18 cellular contexts compared by ENCODE assay signal in the genomic region with DNA sequence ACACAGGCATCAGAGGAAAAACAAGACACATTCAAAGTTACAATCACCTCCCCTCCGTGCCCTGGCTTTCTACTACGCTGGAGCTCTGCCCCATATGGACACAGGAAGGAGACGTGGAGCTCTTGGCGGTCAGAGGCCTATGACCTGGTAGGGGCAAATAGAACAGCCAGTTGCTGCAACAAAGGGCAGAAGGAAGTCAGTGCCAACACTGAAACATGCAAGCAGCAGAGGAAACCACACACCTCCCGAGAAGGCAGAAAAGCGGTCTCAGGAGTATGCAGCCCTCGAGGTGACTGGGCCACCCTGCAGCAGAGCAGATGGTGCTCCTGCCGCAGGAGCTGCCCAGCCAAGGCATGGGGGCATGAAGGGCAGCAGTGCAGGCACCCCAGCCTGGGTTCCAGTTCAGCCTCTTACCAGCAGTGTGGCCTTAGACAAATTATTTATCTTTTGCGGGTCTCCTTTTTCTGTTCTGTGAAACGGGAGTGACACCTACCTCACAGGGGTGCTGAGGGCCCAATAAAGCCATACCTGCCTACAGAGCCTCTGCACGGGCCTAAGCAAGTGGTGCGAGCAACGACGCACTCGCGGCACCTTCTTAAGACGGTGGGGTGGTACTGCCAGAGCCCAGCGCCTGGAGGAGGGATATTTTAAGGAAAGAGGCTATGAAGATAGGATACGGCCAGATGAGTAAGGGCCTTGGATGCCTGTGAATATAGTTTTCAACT. TPM values are rescaled to one million over a fixed set of nuclear protein-coding genes. Genes with fewer than 3 reads are reported as not detected.
DNase-seq lines count a peak whose midpoint lies in the region; ATAC-seq and TF ChIP-seq lines count a peak whose summit lies in the region.
"Had no signal": no experiment of that assay in that cellular context is flagged by ENCODE, and none has a peak within 500 bp of the region (broad histone marks: within the 10 kb centered on the region; RNA-seq: fewer than 3 reads in every experiment).

No MANE protein-coding gene starts in this region.

- no peak overlapping the region for H3K4me3 Mint-ChIP-seq in activated T-cell treated with anti-CD3 and anti-CD28 coated beads, Interleukin-2, amount 50 U/mL, for 24 hours
- no peak overlapping the region for H3K4me3 Mint-ChIP-seq in activated T-cell treated with anti-CD3 and anti-CD28 coated beads, Interleukin-2, amount 50 U/mL, for 4 hours
- H3K4me3 Mint-ChIP-seq in glutamatergic neuron (ENCODE audit: unreplicated experiment): no peak overlapping the region
- no peak overlapping the region for H3K4me3 Mint-ChIP-seq in stimulated activated effector memory CD8-positive, alpha-beta T cell treated with anti-CD3 and anti-CD28 coated beads, Interleukin-12 subunit alpha, Interleukin-12 subunit beta, amount 100 ng/mL, for 72 hours

- H3K9me3 Mint-ChIP-seq in activated T-cell treated with anti-CD3 and anti-CD28 coated beads, Interleukin-2, amount 50 U/mL, for 24 hours: no peaks in the 10 kb centered on the region
- H3K9me3 Mint-ChIP-seq in activated T-cell treated with anti-CD3 and anti-CD28 coated beads, Interleukin-2, amount 50 U/mL, for 4 hours: no peaks in the 10 kb centered on the region
- H3K9me3 Mint-ChIP-seq in glutamatergic neuron (ENCODE audit: unreplicated experiment): peaks cover 7% of the 10 kb centered on the region
- no peaks in the 10 kb centered on the region for H3K9me3 Mint-ChIP-seq in stimulated activated effector memory CD8-positive, alpha-beta T cell treated with anti-CD3 and anti-CD28 coated beads, Interleukin-12 subunit alpha, Interleukin-12 subunit beta, amount 100 ng/mL, for 72 hours

- no peak for ATAC-seq in activated T-cell treated with anti-CD3 and anti-CD28 coated beads, Interleukin-2, amount 50 U/mL, for 4 hours
- ATAC-seq in stimulated activated effector memory CD8-positive, alpha-beta T cell treated with anti-CD3 and anti-CD28 coated beads, Interleukin-12 subunit alpha, Interleukin-12 subunit beta, amount 100 ng/mL, for 72 hours: peak; percentile 39
- ATAC-seq in GM18861 (IDR thresholded peaks at IDR 0.05; ENCODE audit: unreplicated experiment): no peak
- no peak for ATAC-seq in HG03565 (IDR thresholded peaks at IDR 0.05; ENCODE audit: unreplicated experiment)

- DNase-seq in activated T-cell treated with anti-CD3 and anti-CD28 coated beads, Interleukin-2, amount 50 U/mL, for 24 hours: peak; percentile 16
- DNase-seq in activated T-cell treated with anti-CD3 and anti-CD28 coated beads, Interleukin-2, amount 50 U/mL, for 4 hours: no peak
- DNase-seq in NCI-H2196 treated with DMSO at 0.1 percent for 48 hours (lab: John Stamatoyannopoulos, UW; ENCODE audit: unreplicated experiment): peak; percentile 19
- no peak for DNase-seq in glutamatergic neuron
- DNase-seq in stimulated activated effector memory CD8-positive, alpha-beta T cell treated with anti-CD3 and anti-CD28 coated beads, Interleukin-12 subunit alpha, Interleukin-12 subunit beta, amount 100 ng/mL, for 72 hours (ENCODE audit: low spot score in 2 of 2): no peak
- DNase-seq in HuH-7 (ENCODE audit: low spot score): no peak
- DNase-seq: ACHN, colonic mucosa, COR-L47, mucosa of descending colon, NCI-H1694 treated with DMSO at 0.1 percent for 48 hours had no signal

- H3K27ac Mint-ChIP-seq in activated T-cell treated with anti-CD3 and anti-CD28 coated beads, Interleukin-2, amount 50 U/mL, for 24 hours: peak overlapping the region; percentile 56
- H3K27ac Mint-ChIP-seq in glutamatergic neuron (ENCODE audit: unreplicated experiment): peak overlapping the region; percentile 66
- peak overlapping the region; percentile 43 for H3K27ac Mint-ChIP-seq in stimulated activated effector memory CD8-positive, alpha-beta T cell treated with anti-CD3 and anti-CD28 coated beads, Interleukin-12 subunit alpha, Interleukin-12 subunit beta, amount 100 ng/mL, for 72 hours

- TF ChIP-seq CTCF in glutamatergic neuron (IDR thresholded peaks at IDR 0.05; ENCODE audit: partially characterized antibody, unreplicated experiment): no peak

- H3K27me3 Mint-ChIP-seq in activated T-cell treated with anti-CD3 and anti-CD28 coated beads, Interleukin-2, amount 50 U/mL, for 24 hours: no peaks in the 10 kb centered on the region
- no peaks in the 10 kb centered on the region for H3K27me3 Mint-ChIP-seq in activated T-cell treated with anti-CD3 and anti-CD28 coated beads, Interleukin-2, amount 50 U/mL, for 4 hours (ENCODE audit: low read depth)
- peaks cover 11% of the 10 kb centered on the region for H3K27me3 Mint-ChIP-seq in glutamatergic neuron (ENCODE audit: unreplicated experiment)

- H3K4me1 Mint-ChIP-seq in activated T-cell treated with anti-CD3 and anti-CD28 coated beads, Interleukin-2, amount 50 U/mL, for 24 hours (ENCODE audit: low read depth): peaks cover 46% of the 10 kb centered on the region
- H3K4me1 Mint-ChIP-seq in activated T-cell treated with anti-CD3 and anti-CD28 coated beads, Interleukin-2, amount 50 U/mL, for 4 hours (ENCODE audit: low read depth): peaks cover 36% of the 10 kb centered on the region
- peaks cover 13% of the 10 kb centered on the region for H3K4me1 Mint-ChIP-seq in glutamatergic neuron (ENCODE audit: low read depth, unreplicated experiment)
- H3K4me1 Mint-ChIP-seq in stimulated activated effector memory CD8-positive, alpha-beta T cell treated with anti-CD3 and anti-CD28 coated beads, Interleukin-12 subunit alpha, Interleukin-12 subunit beta, amount 100 ng/mL, for 72 hours: peaks cover 44% of the 10 kb centered on the region

- peaks cover 99% of the 10 kb centered on the region for H3K36me3 Mint-ChIP-seq in activated T-cell treated with anti-CD3 and anti-CD28 coated beads, Interleukin-2, amount 50 U/mL, for 24 hours (ENCODE audit: low read depth)
- peaks cover 54% of the 10 kb centered on the region for H3K36me3 Mint-ChIP-seq in activated T-cell treated with anti-CD3 and anti-CD28 coated beads, Interleukin-2, amount 50 U/mL, for 4 hours (ENCODE audit: insufficient read depth)
- peaks cover 4% of the 10 kb centered on the region for H3K36me3 Mint-ChIP-seq in glutamatergic neuron (ENCODE audit: unreplicated experiment)
- H3K36me3 Mint-ChIP-seq in stimulated activated effector memory CD8-positive, alpha-beta T cell treated with anti-CD3 and anti-CD28 coated beads, Interleukin-12 subunit alpha, Interleukin-12 subunit beta, amount 100 ng/mL, for 72 hours: peaks cover 99% of the 10 kb centered on the region

RNA-seq across cellular contexts. Expression of a gene that starts 8.6 kb away (rescaled TPM):
- total RNA-seq in activated T-cell treated with anti-CD3 and anti-CD28 coated beads, Interleukin-2, amount 50 U/mL, for 4 hours: 10 to 100 TPM; 24.4 to 25.6 (median 25.6) TPM
- total RNA-seq in glutamatergic neuron (ENCODE audit: unreplicated experiment): 39.5 TPM

RNA-seq across cellular contexts. Expression of a gene that starts 50.5 kb away (rescaled TPM):
- not detected for total RNA-seq in activated T-cell treated with anti-CD3 and anti-CD28 coated beads, Interleukin-2, amount 50 U/mL, for 4 hours
- total RNA-seq in glutamatergic neuron (ENCODE audit: unreplicated experiment): not detected
- total RNA-seq: aorta; colonic mucosa; G401; mucosa of descending colon; pancreas; RPMI7951; T-helper 1 cell treated with Interleukin-12 subunit alpha and Interleukin-12 subunit beta and Interleukin-4 antibody, amounts not matched to agents 30 ng/mL and 1 ng/mL, for 36 hours had no signal

RNA-seq across cellular contexts. Expression of a gene that starts 56.9 kb away (rescaled TPM):
- not detected for total RNA-seq in activated T-cell treated with anti-CD3 and anti-CD28 coated beads, Interleukin-2, amount 50 U/mL, for 4 hours
- not detected for total RNA-seq in glutamatergic neuron (ENCODE audit: unreplicated experiment)
- total RNA-seq: RPMI7951; T-helper 1 cell treated with Interleukin-12 subunit alpha and Interleukin-12 subunit beta and Interleukin-4 antibody, amounts not matched to agents 30 ng/mL and 1 ng/mL, for 36 hours had no signal

Comparison
In these comparisons a context has a peak if more than half of its experiments do, and no peak if none do; other contexts are left out.
1. DNase-seq: peak in activated T-cell treated with anti-CD3 and anti-CD28 coated beads, Interleukin-2, amount 50 U/mL, for 24 hours (single experiment) and NCI-H2196 treated with DMSO at 0.1 percent for 48 hours (single experiment); none in activated T-cell treated with anti-CD3 and anti-CD28 coated beads, Interleukin-2, amount 50 U/mL, for 4 hours (single experiment), glutamatergic neuron (single experiment), stimulated activated effector memory CD8-positive, alpha-beta T cell treated with anti-CD3 and anti-CD28 coated beads, Interleukin-12 subunit alpha, Interleukin-12 subunit beta, amount 100 ng/mL, for 72 hours (0 of 2) and HuH-7 (single experiment).
2. Peak in every context shown above with its lines, with median percentiles within 50 percentile points of each other: H3K27ac Mint-ChIP-seq.